Comparison of ENCODE assay signal across 8 cellular contexts in genomic region chr15:31328999-31329639, GRCh38. TPM values are rescaled to one million over a fixed set of nuclear protein-coding genes. Genes with fewer than 3 reads are reported as not detected.
DNase-seq lines count a peak whose midpoint lies in the region; ATAC-seq and TF ChIP-seq lines count a peak whose summit lies in the region.

No MANE protein-coding gene starts in this region.

- peak overlapping the region; percentile 86 for H3K27ac Mint-ChIP-seq in activated T-helper 1 cell treated with anti-CD3 and anti-CD28 coated beads, Interleukin-12 subunit alpha, Interleukin-12 subunit beta, Interleukin-2, Interleukin-4 antibody, amounts not matched to agents 30 ng/mL and 10 ng/mL and 1 ng/mL, durations not matched to agents 14 hours and 24 hours and 36 hours
- H3K27ac Mint-ChIP-seq in stimulated activated effector memory CD8-positive, alpha-beta T cell treated with anti-CD3 and anti-CD28 coated beads, Interleukin-12 subunit alpha, Interleukin-12 subunit beta, amount 100 ng/mL, for 72 hours = peak overlapping the region; percentile 90

- H3K4me3 ChIP-seq in iPS-11a (ENCODE audit: low read depth, low read length) = peak overlapping the region; percentile 49

- H3K4me3 Mint-ChIP-seq in activated T-helper 1 cell treated with anti-CD3 and anti-CD28 coated beads, Interleukin-12 subunit alpha, Interleukin-12 subunit beta, Interleukin-2, Interleukin-4 antibody, amounts not matched to agents 30 ng/mL and 10 ng/mL and 1 ng/mL, durations not matched to agents 14 hours and 24 hours and 36 hours = peak overlapping the region; percentile 95
- H3K4me3 Mint-ChIP-seq in stimulated activated effector memory CD8-positive, alpha-beta T cell treated with anti-CD3 and anti-CD28 coated beads, Interleukin-12 subunit alpha, Interleukin-12 subunit beta, amount 100 ng/mL, for 72 hours = peak overlapping the region; percentile 96

- H3K36me3 Mint-ChIP-seq in activated T-helper 1 cell treated with anti-CD3 and anti-CD28 coated beads, Interleukin-12 subunit alpha, Interleukin-12 subunit beta, Interleukin-2, Interleukin-4 antibody, amounts not matched to agents 30 ng/mL and 10 ng/mL and 1 ng/mL, durations not matched to agents 14 hours and 24 hours and 36 hours (ENCODE audit: low read depth) = peaks cover 18% of the 10 kb centered on the region
- peaks cover 33% of the 10 kb centered on the region for H3K36me3 Mint-ChIP-seq in stimulated activated effector memory CD8-positive, alpha-beta T cell treated with anti-CD3 and anti-CD28 coated beads, Interleukin-12 subunit alpha, Interleukin-12 subunit beta, amount 100 ng/mL, for 72 hours

- no peak for TF ChIP-seq CTCF in GM10248 (IDR thresholded peaks at IDR 0.05; ENCODE audit: control extremely low read depth, extremely low read depth, low read depth, missing control alignments)

- ATAC-seq in stimulated activated effector memory CD8-positive, alpha-beta T cell treated with anti-CD3 and anti-CD28 coated beads, Interleukin-12 subunit alpha, Interleukin-12 subunit beta, amount 100 ng/mL, for 72 hours = no peak
- ATAC-seq in GM18909 (IDR thresholded peaks at IDR 0.05; ENCODE audit: poor library complexity, unreplicated experiment) = no peak

- intact Hi-C loops in activated T-helper 1 cell treated with anti-CD3 and anti-CD28 coated beads, Interleukin-12 subunit alpha, Interleukin-12 subunit beta, Interleukin-2, Interleukin-4 antibody, amounts not matched to agents 30 ng/mL and 10 ng/mL and 1 ng/mL, durations not matched to agents 14 hours and 24 hours and 36 hours (cut with micrococcal nuclease) = loop anchor here (1.0 to 10.0 kb wide), 6 partner anchors 9 to 424 kb away; partner anchors contain the start of genes FAN1 and MTMR10

- DNase-seq in stimulated activated CD4-positive, alpha-beta T cell treated with anti-CD3 and anti-CD28 coated beads, Interleukin-4, amount 100 ng/mL, for 4 hours = peak; percentile 34 to 35
- no peak for DNase-seq in stimulated activated CD4-positive, alpha-beta T cell treated with anti-CD3 and anti-CD28 coated beads, Interleukin-4, amount 100 ng/mL, for 1 hour
- peak; percentile 38 for DNase-seq in activated T-helper 1 cell treated with anti-CD3 and anti-CD28 coated beads, Interleukin-12 subunit alpha, Interleukin-12 subunit beta, Interleukin-2, Interleukin-4 antibody, amounts not matched to agents 30 ng/mL and 10 ng/mL and 1 ng/mL, durations not matched to agents 14 hours and 24 hours and 36 hours (ENCODE audit: low spot score)
- DNase-seq in stimulated activated effector memory CD8-positive, alpha-beta T cell treated with anti-CD3 and anti-CD28 coated beads, Interleukin-12 subunit alpha, Interleukin-12 subunit beta, amount 100 ng/mL, for 72 hours (ENCODE audit: low spot score in 2 of 2) = no peak
- no peak for DNase-seq in dedifferentiated amniotic fluid mesenchymal stem cell (ENCODE audit: extremely low spot score)
- no peak for DNase-seq in GM10248 (ENCODE audit: extremely low spot score)

- no peaks in the 10 kb centered on the region for H3K27me3 Mint-ChIP-seq in activated T-helper 1 cell treated with anti-CD3 and anti-CD28 coated beads, Interleukin-12 subunit alpha, Interleukin-12 subunit beta, Interleukin-2, Interleukin-4 antibody, amounts not matched to agents 30 ng/mL and 10 ng/mL and 1 ng/mL, durations not matched to agents 14 hours and 24 hours and 36 hours (ENCODE audit: insufficient read depth)

- no peaks in the 10 kb centered on the region for H3K9me3 Mint-ChIP-seq in activated T-helper 1 cell treated with anti-CD3 and anti-CD28 coated beads, Interleukin-12 subunit alpha, Interleukin-12 subunit beta, Interleukin-2, Interleukin-4 antibody, amounts not matched to agents 30 ng/mL and 10 ng/mL and 1 ng/mL, durations not matched to agents 14 hours and 24 hours and 36 hours
- no peaks in the 10 kb centered on the region for H3K9me3 Mint-ChIP-seq in stimulated activated effector memory CD8-positive, alpha-beta T cell treated with anti-CD3 and anti-CD28 coated beads, Interleukin-12 subunit alpha, Interleukin-12 subunit beta, amount 100 ng/mL, for 72 hours

- peaks cover 69% of the 10 kb centered on the region for H3K4me1 Mint-ChIP-seq in activated T-helper 1 cell treated with anti-CD3 and anti-CD28 coated beads, Interleukin-12 subunit alpha, Interleukin-12 subunit beta, Interleukin-2, Interleukin-4 antibody, amounts not matched to agents 30 ng/mL and 10 ng/mL and 1 ng/mL, durations not matched to agents 14 hours and 24 hours and 36 hours (ENCODE audit: low read depth)
- peaks cover 61% of the 10 kb centered on the region for H3K4me1 Mint-ChIP-seq in stimulated activated effector memory CD8-positive, alpha-beta T cell treated with anti-CD3 and anti-CD28 coated beads, Interleukin-12 subunit alpha, Interleukin-12 subunit beta, amount 100 ng/mL, for 72 hours

- CTCF ChIA-PET in GM10248 (lab: Yijun Ruan, JAX) = interaction anchor here (0.8 to 1.3 kb wide), 2 partner anchors 106 to 153 kb away, joined by 3 read pairs; no protein-coding TSS in a partner anchor

- POLR2A ChIA-PET in GM10248 (lab: Yijun Ruan, JAX) = interaction anchor here (0.7 kb wide), 1 partner anchor 13 kb away, joined by 3 read pairs; no protein-coding TSS in a partner anchor

RNA-seq across cellular contexts. Expression of gene KLF13, which starts 2.5 kb away (rescaled TPM):
- 129 and 137 TPM in 2 replicates for total RNA-seq in activated T-helper 1 cell treated with anti-CD3 and anti-CD28 coated beads, Interleukin-12 subunit alpha, Interleukin-12 subunit beta, Interleukin-2, Interleukin-4 antibody, amounts not matched to agents 30 ng/mL and 10 ng/mL and 1 ng/mL, durations not matched to agents 14 hours and 24 hours and 36 hours

Comparison
In these comparisons a context has a peak if more than half of its experiments do, and no peak if none do; other contexts are left out.
1. DNase-seq: peak in stimulated activated CD4-positive, alpha-beta T cell treated with anti-CD3 and anti-CD28 coated beads, Interleukin-4, amount 100 ng/mL, for 4 hours (2 of 2) and activated T-helper 1 cell treated with anti-CD3 and anti-CD28 coated beads, Interleukin-12 subunit alpha, Interleukin-12 subunit beta, Interleukin-2, Interleukin-4 antibody, amounts not matched to agents 30 ng/mL and 10 ng/mL and 1 ng/mL, durations not matched to agents 14 hours and 24 hours and 36 hours (single experiment); none in stimulated activated CD4-positive, alpha-beta T cell treated with anti-CD3 and anti-CD28 coated beads, Interleukin-4, amount 100 ng/mL, for 1 hour (single experiment), stimulated activated effector memory CD8-positive, alpha-beta T cell treated with anti-CD3 and anti-CD28 coated beads, Interleukin-12 subunit alpha, Interleukin-12 subunit beta, amount 100 ng/mL, for 72 hours (0 of 2), dedifferentiated amniotic fluid mesenchymal stem cell (single experiment) and GM10248 (single experiment).